18 cellular contexts compared by ENCODE assay signal in the genomic region with DNA sequence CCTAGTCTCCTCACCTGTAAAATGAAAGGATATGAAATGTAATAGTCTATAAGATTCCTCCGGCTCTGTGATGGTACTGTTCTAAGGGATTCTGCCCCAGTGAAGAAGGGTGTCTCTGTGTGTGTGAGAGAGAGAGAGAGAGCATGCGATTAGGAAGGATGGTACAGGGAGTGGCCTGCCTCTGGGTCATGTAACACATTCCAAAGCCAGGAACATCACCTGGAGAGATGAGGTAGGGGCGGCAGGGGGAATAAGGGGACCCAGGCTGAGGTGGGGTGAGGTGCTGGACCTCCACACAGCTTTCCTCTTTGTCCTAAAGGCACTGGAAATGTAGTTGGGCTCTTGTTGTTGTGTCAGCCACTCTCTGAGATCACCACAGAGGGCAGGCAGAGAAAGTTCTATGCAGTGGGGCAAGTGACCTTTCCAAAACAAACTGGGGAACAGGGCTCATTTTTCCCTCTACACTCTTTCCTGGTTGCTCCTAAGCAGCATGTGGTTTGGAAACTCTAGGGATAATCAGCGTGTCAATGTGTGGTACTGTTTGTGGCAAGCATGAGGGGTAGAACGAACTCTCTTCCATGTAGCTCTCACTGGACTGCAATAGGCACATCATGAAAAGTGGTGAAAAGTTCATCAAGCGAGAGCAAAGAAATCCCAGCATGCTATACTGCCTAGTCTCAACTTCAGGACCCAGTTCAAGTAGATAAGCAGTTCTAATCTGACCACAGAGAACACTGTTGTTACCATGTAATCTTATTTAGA.
DNase-seq lines count a peak whose midpoint lies in the region; ATAC-seq and TF ChIP-seq lines count a peak whose summit lies in the region.
"Had no signal": no experiment of that assay in that cellular context is flagged by ENCODE, and none has a peak within 500 bp of the region (broad histone marks: within the 10 kb centered on the region; RNA-seq: fewer than 3 reads in every experiment).

No MANE protein-coding gene starts in this region.

- TF ChIP-seq POLR2A in esophagus muscularis mucosa (IDR thresholded peaks at IDR 0.05; ENCODE audit: low read depth) (no peak), suprapubic skin (IDR thresholded peaks at IDR 0.05) (no peak)

- peak; percentile 59 for DNase-seq in GM23338 (ENCODE audit: low spot score)
- peak; percentile 25 to 72 for DNase-seq in SJCRH30
- peak; percentile 60 for DNase-seq in esophagus muscularis mucosa (ENCODE audit: extremely low spot score)
- DNase-seq in smooth muscle cell (lab: John Stamatoyannopoulos, UW; ENCODE audit: unreplicated experiment), result no peak
- DNase-seq in activated CD8-positive, alpha-beta T cell treated with anti-CD3 and anti-CD28 coated beads for 36 hours, result no peak
- no peak for DNase-seq in suprapubic skin (ENCODE audit: low spot score in 2 of 2)
- no peak for DNase-seq in SKM-1 treated with dmso at 0.1 percent for 144 hours (lab: John Stamatoyannopoulos, UW; ENCODE audit: unreplicated experiment)
- DNase-seq: DMS153, H7, IMR-90, Karpas-422, MG63, NCI-H1092, NCI-H146, NCI-H2081, NCI-H774, RPMI8226 had no signal

- POLR2A ChIA-PET in activated CD8-positive, alpha-beta T cell treated with anti-CD3 and anti-CD28 coated beads for 36 hours (lab: Charles Lee), result no interaction called here

- 87% methylated on average over 6 of the region's 6 CpGs for WGBS in esophagus muscularis mucosa
- 77% methylated on average over 6 of the region's 6 CpGs for WGBS in smooth muscle cell (ENCODE audit: low lambda C conversion rate)
- WGBS in suprapubic skin, result 78% methylated on average over 6 of the region's 6 CpGs

- H3K4me3 ChIP-seq in GM23338, result 0 out of 2 replicates have a peak overlapping the region, but pooled peaks have one; percentile 8
- H3K4me3 ChIP-seq in SJCRH30, result no peak overlapping the region
- no peak overlapping the region for H3K4me3 ChIP-seq in esophagus muscularis mucosa
- no peak overlapping the region for H3K4me3 ChIP-seq in smooth muscle cell
- no peak overlapping the region for H3K4me3 ChIP-seq in suprapubic skin
- H3K4me3 ChIP-seq: MG63 had no signal

- no peaks in the 10 kb centered on the region for H3K9me3 ChIP-seq in SJCRH30 (replicated peaks)
- H3K9me3 ChIP-seq in esophagus muscularis mucosa, result no peaks in the 10 kb centered on the region
- no peaks in the 10 kb centered on the region for H3K9me3 ChIP-seq in smooth muscle cell (replicated peaks; ENCODE audit: low read depth)
- no peaks in the 10 kb centered on the region for H3K9me3 ChIP-seq in suprapubic skin
- H3K9me3 ChIP-seq: MG63 had no signal

- CTCF ChIA-PET in activated CD8-positive, alpha-beta T cell treated with anti-CD3 and anti-CD28 coated beads for 36 hours (lab: Charles Lee), result no interaction called here

- H3K36me3 Mint-ChIP-seq in GM23338 (ENCODE audit: low read depth), result peaks cover 20% of the 10 kb centered on the region; the same call in 2 of the 3 replicates
- H3K36me3 Mint-ChIP-seq in activated CD8-positive, alpha-beta T cell treated with anti-CD3 and anti-CD28 coated beads for 36 hours (ENCODE audit: low read depth), result no peaks in the 10 kb centered on the region

- no peak overlapping the region for H3K9ac ChIP-seq in smooth muscle cell (ENCODE audit: low read depth)

- peak overlapping the region; percentile 12; the same call in 1 of the 2 replicates for H3K27ac Mint-ChIP-seq in GM23338
- no peak overlapping the region for H3K27ac Mint-ChIP-seq in activated CD8-positive, alpha-beta T cell treated with anti-CD3 and anti-CD28 coated beads for 36 hours

- peaks cover 100% of the 10 kb centered on the region for H3K79me2 ChIP-seq in GM23338 (replicated peaks; ENCODE audit: insufficient read depth)
- H3K79me2 ChIP-seq in smooth muscle cell (ENCODE audit: low read depth), result peaks cover 48% of the 10 kb centered on the region

- no peaks in the 10 kb centered on the region for H3K9me2 ChIP-seq in GM23338 (ENCODE audit: insufficient read depth)

- H3K36me3 ChIP-seq in GM23338 (ENCODE audit: insufficient read depth) (peaks cover 5% of the 10 kb centered on the region; the same call in 1 of the 2 replicates), SJCRH30 (peaks cover 4% of the 10 kb centered on the region; the same call in 1 of the 2 replicates), esophagus muscularis mucosa (no peaks in the 10 kb centered on the region), smooth muscle cell (ENCODE audit: low read depth) (no peaks in the 10 kb centered on the region), suprapubic skin (no peaks in the 10 kb centered on the region)
- H3K36me3 ChIP-seq: MG63 had no signal

- H3K4me2 ChIP-seq in GM23338, result peak overlapping the region; percentile 40
- H3K4me2 ChIP-seq in smooth muscle cell, result peak overlapping the region; percentile 63

- no peak for TF ChIP-seq CTCF in GM23338 (conservative IDR thresholded peaks at IDR 0.05; ENCODE audit: low read depth in 2 of 2)
- no peak for TF ChIP-seq CTCF in esophagus muscularis mucosa (IDR thresholded peaks at IDR 0.05)
- no peak for TF ChIP-seq CTCF in smooth muscle cell (IDR thresholded peaks at IDR 0.05; ENCODE audit: borderline replicate concordance, insufficient read depth, poor library complexity, severe bottlenecking)
- TF ChIP-seq CTCF in activated CD8-positive, alpha-beta T cell treated with anti-CD3 and anti-CD28 coated beads for 36 hours (IDR thresholded peaks at IDR 0.05), result no peak
- no peak for TF ChIP-seq CTCF in suprapubic skin (IDR thresholded peaks at IDR 0.05)

- intact Hi-C loops in esophagus muscularis mucosa (cut with DNase I), result no loop called here
- intact Hi-C loops in activated CD8-positive, alpha-beta T cell treated with anti-CD3 and anti-CD28 coated beads for 36 hours (cut with micrococcal nuclease), result no loop called here

- peak; percentile 68 for ATAC-seq in GM23338
- no peak for ATAC-seq in activated CD8-positive, alpha-beta T cell treated with anti-CD3 and anti-CD28 coated beads for 36 hours

- H3K27me3 ChIP-seq in GM23338 (ENCODE audit: insufficient read depth) (no peaks in the 10 kb centered on the region), SJCRH30 (no peaks in the 10 kb centered on the region), esophagus muscularis mucosa (no peaks in the 10 kb centered on the region), smooth muscle cell (ENCODE audit: low read depth) (no peaks in the 10 kb centered on the region), suprapubic skin (no peaks in the 10 kb centered on the region)

- TF ChIP-seq EP300 in esophagus muscularis mucosa (IDR thresholded peaks at IDR 0.05) (no peak), suprapubic skin (IDR thresholded peaks at IDR 0.05) (no peak)

- H3K4me1 Mint-ChIP-seq in GM23338, result peaks cover 86% of the 10 kb centered on the region
- H3K4me1 Mint-ChIP-seq in activated CD8-positive, alpha-beta T cell treated with anti-CD3 and anti-CD28 coated beads for 36 hours (ENCODE audit: low read depth), result no peaks in the 10 kb centered on the region

- peaks cover 4% of the 10 kb centered on the region for H3K27me3 Mint-ChIP-seq in GM23338 (ENCODE audit: insufficient read depth, low read depth, poor library complexity)
- no peaks in the 10 kb centered on the region for H3K27me3 Mint-ChIP-seq in activated CD8-positive, alpha-beta T cell treated with anti-CD3 and anti-CD28 coated beads for 36 hours

- peak overlapping the region; percentile 40; the same call in 1 of the 2 replicates for H3K27ac ChIP-seq in GM23338 (ENCODE audit: low read depth)
- peak overlapping the region; percentile 13; the same call in 1 of the 2 replicates for H3K27ac ChIP-seq in SJCRH30
- H3K27ac ChIP-seq in esophagus muscularis mucosa (replicated peaks in 1 of 4), result no peak overlapping the region
- no peak overlapping the region for H3K27ac ChIP-seq in smooth muscle cell (ENCODE audit: low read depth)
- no peak overlapping the region for H3K27ac ChIP-seq in suprapubic skin
- H3K27ac ChIP-seq: C4-2B had no signal

- H3F3A ChIP-seq in GM23338 (replicated peaks; ENCODE audit: low read depth) (no peaks in the 10 kb centered on the region), smooth muscle cell (ENCODE audit: low read depth) (no peaks in the 10 kb centered on the region)

- H3K9me3 Mint-ChIP-seq in GM23338, result no peaks in the 10 kb centered on the region
- H3K9me3 Mint-ChIP-seq in activated CD8-positive, alpha-beta T cell treated with anti-CD3 and anti-CD28 coated beads for 36 hours, result no peaks in the 10 kb centered on the region

- H2AFZ ChIP-seq in GM23338 (no peak overlapping the region), smooth muscle cell (ENCODE audit: low read depth) (no peak overlapping the region)

- peaks cover 95% of the 10 kb centered on the region for H4K20me1 ChIP-seq in GM23338 (replicated peaks; ENCODE audit: insufficient read depth)
- peaks cover 40% of the 10 kb centered on the region for H4K20me1 ChIP-seq in smooth muscle cell (ENCODE audit: low read depth)

- H3K4me1 ChIP-seq in GM23338 (ENCODE audit: insufficient read depth), result peaks cover 97% of the 10 kb centered on the region
- peaks cover 19% of the 10 kb centered on the region for H3K4me1 ChIP-seq in SJCRH30
- peaks cover 0 to 38% (median 28%) of the 10 kb centered on the region in 4 donors for H3K4me1 ChIP-seq in esophagus muscularis mucosa
- peaks cover 26% of the 10 kb centered on the region for H3K4me1 ChIP-seq in smooth muscle cell (ENCODE audit: low read depth)
- no peaks in the 10 kb centered on the region for H3K4me1 ChIP-seq in suprapubic skin

- no peak overlapping the region for H3K4me3 Mint-ChIP-seq in GM23338
- no peak overlapping the region for H3K4me3 Mint-ChIP-seq in activated CD8-positive, alpha-beta T cell treated with anti-CD3 and anti-CD28 coated beads for 36 hours

TF ChIP-seq in GM23338, 12 proteins besides CTCF, POLR2A, EP300 and RAD21 (continues in another document):
- TF ChIP-seq CREB1 (CRISPR knock-in tag; IDR thresholded peaks at IDR 0.05; ENCODE audit: low read depth) (no peak), JUNB (IDR thresholded peaks at IDR 0.05; ENCODE audit: unreplicated experiment) (no peak), EZH2 (IDR thresholded peaks at IDR 0.05; ENCODE audit: low read depth, unreplicated experiment) (no peak), STAT1 (IDR thresholded peaks at IDR 0.05; ENCODE audit: unreplicated experiment) (no peak), NANOG (IDR thresholded peaks at IDR 0.05; ENCODE audit: borderline replicate concordance) (no peak), EZH2phosphoT487 (IDR thresholded peaks at IDR 0.05; ENCODE audit: unreplicated experiment) (no peak)

Comparison
In these comparisons a context has a peak if more than half of its experiments do, and no peak if none do; other contexts are left out.
1. DNase-seq: peak in GM23338 (single experiment), SJCRH30 (2 of 2) and esophagus muscularis mucosa (single experiment); none in smooth muscle cell (single experiment), activated CD8-positive, alpha-beta T cell treated with anti-CD3 and anti-CD28 coated beads for 36 hours (single experiment), suprapubic skin (0 of 2) and SKM-1 treated with dmso at 0.1 percent for 144 hours (single experiment).
2. H3K27ac ChIP-seq: peak in GM23338 (single experiment) and SJCRH30 (single experiment); none in esophagus muscularis mucosa (0 of 4), smooth muscle cell (single experiment) and suprapubic skin (single experiment).